Comparison of ENCODE assay signal across 9 cellular contexts in the genomic region with DNA sequence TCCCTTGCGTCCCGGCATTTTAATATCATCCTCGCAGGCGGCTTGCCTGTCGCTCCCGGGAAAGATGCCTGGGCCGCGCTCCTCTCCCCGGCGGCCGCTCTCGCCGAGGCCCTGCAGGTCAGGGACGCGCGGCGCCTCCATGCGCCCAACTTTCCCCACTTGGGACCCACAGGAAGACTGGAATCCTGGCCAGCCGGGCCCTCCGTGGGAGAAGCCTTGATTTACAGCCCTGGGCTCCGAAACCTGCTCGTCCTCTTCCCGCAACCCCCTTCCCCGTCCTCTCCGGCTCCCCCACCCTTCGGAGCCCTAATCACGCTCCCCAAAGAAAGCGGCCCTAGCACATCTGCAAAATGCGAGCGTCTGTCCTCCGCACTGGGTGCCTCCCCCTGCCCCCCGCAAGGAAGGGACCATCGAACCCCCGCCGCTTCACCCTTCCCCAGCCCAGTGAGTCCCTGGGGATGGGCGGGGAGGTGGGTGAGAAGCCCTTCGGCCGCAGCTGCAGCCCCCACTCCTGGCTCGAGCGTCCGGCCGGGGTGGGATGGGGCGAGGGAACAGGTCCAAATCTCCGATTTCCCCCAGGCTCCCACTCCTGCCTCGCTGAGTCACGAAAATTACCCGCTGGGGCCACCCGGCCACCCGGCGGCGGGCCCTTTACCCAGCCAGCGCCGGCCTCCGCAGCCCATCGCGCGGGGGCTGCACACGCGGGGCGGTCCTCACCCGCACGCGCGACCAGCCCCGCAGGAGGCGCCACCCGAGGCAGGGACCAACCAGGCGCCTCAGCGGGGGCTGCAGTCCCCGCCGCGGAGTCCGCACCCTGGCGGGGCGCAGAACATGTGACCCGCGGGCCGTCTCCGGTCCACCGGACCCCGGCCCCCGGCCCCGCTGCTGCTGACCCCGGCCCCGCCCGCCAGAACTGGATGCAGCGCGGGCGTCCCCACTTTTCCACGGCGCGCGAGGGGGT. TPM values are rescaled to one million over a fixed set of nuclear protein-coding genes. Genes with fewer than 3 reads are reported as not detected.
DNase-seq lines count a peak whose midpoint lies in the region; ATAC-seq and TF ChIP-seq lines count a peak whose summit lies in the region.
"Had no signal": no experiment of that assay in that cellular context is flagged by ENCODE, and none has a peak within 500 bp of the region (broad histone marks: within the 10 kb centered on the region; RNA-seq: fewer than 3 reads in every experiment).

No MANE protein-coding gene starts in this region.

- peak overlapping the region; percentile 91 for H3K4me2 ChIP-seq in mammary epithelial cell (ENCODE audit: insufficient read depth, low read depth, low read length)

- no peaks in the 10 kb centered on the region for H3K27me3 ChIP-seq in mammary epithelial cell (ENCODE audit: insufficient read depth, low read length)
- H3K27me3 ChIP-seq in liver (ENCODE audit: control insufficient read depth in 4 of 4, insufficient read depth in 4 of 4, low read length in 3 of 4) = no peaks in the 10 kb centered on the region
- H3K27me3 ChIP-seq in tibial artery = no peaks in the 10 kb centered on the region

- no peaks in the 10 kb centered on the region for H3K9me3 ChIP-seq in mammary epithelial cell (replicated peaks; ENCODE audit: insufficient read depth, low read length)
- H3K9me3 ChIP-seq in liver (ENCODE audit: control insufficient read depth in 4 of 4, low read length in 3 of 4) = no peaks in the 10 kb centered on the region
- no peaks in the 10 kb centered on the region for H3K9me3 ChIP-seq in tibial artery

- H3K36me3 ChIP-seq in mammary epithelial cell (ENCODE audit: insufficient read depth, low read length) (no peaks in the 10 kb centered on the region), liver (ENCODE audit: control insufficient read depth in 4 of 4, insufficient read depth in 3 of 4, low read depth in 1 of 4, low read length in 3 of 4) (no peaks in the 10 kb centered on the region), tibial artery (no peaks in the 10 kb centered on the region)

- no peaks in the 10 kb centered on the region for H4K20me1 ChIP-seq in mammary epithelial cell (ENCODE audit: insufficient read depth, low read length)

- in situ Hi-C loops in mammary epithelial cell (cut with MboI; ENCODE audit: low sequenced_read_pairs in 2 of 2) = no loop called here

- H3K27ac ChIP-seq in mammary epithelial cell (ENCODE audit: insufficient read depth, low read depth, low read length) (no peak overlapping the region), liver (ENCODE audit: low read depth in 1 of 2, low read length in 2 of 2) (no peak overlapping the region), tibial artery (peak overlapping the region; percentile 92 to 94)

- no peak for TF ChIP-seq CTCF in mammary epithelial cell (conservative IDR thresholded peaks at IDR 0.05 in 1 of 2, IDR thresholded peaks at IDR 0.05 in 1 of 2; ENCODE audit: extremely low read depth in 1 of 2, insufficient read depth in 1 of 2, low read depth in 1 of 2, low read length in 2 of 2)
- TF ChIP-seq CTCF in liver (IDR thresholded peaks at IDR 0.05; ENCODE audit: low read depth, low read length, missing input control) = no peak
- no peak for TF ChIP-seq CTCF in tibial artery (IDR thresholded peaks at IDR 0.05)

- peak overlapping the region; percentile 92 for H2AFZ ChIP-seq in mammary epithelial cell (ENCODE audit: low read depth, low read length)

- CTCF ChIA-PET in mammary epithelial cell (lab: Charles Lee; ENCODE audit: low non-redundant PET) = no interaction called here

- H3K4me1 ChIP-seq in mammary epithelial cell (ENCODE audit: insufficient read depth, low read length) = peaks cover 15% of the 10 kb centered on the region
- peaks cover 3 to 18% (median 5%) of the 10 kb centered on the region in 4 donors for H3K4me1 ChIP-seq in liver (ENCODE audit: control insufficient read depth in 4 of 4, insufficient read depth in 4 of 4, low read length in 3 of 4)
- H3K4me1 ChIP-seq in tibial artery = peaks cover 0 to 16% (median 13%) of the 10 kb centered on the region in 4 donors

- WGBS in mammary epithelial cell (ENCODE audit: low coverage, missing lambda C conversion rate) = 0% methylated on average over 12 of the region's 93 CpGs
- WGBS in liver = 4% methylated on average over 93 of the region's 93 CpGs

- DNase-seq in NCI-H82 (lab: John Stamatoyannopoulos, UW) (peak; percentile 39), NCI-H82 treated with DMSO at 0.1 percent for 48 hours (lab: John Stamatoyannopoulos, UW; ENCODE audit: unreplicated experiment) (no peak), mammary epithelial cell (no peak), tibial artery (no peak), NCI-H146 (lab: John Stamatoyannopoulos, UW) (no peak)
- DNase-seq in central memory CD4-positive, alpha-beta T cell = no peak
- DNase-seq: DND-41 had no signal

- intact Hi-C loops in mammary epithelial cell (cut with micrococcal nuclease) = loop anchor here (2.0 kb wide), 1 partner anchor 59 kb away; no protein-coding TSS in a partner anchor
- intact Hi-C loops in tibial artery (cut with DNase I; ENCODE audit: low total_unique reads) = no loop called here

- ATAC-seq in HG03354 (IDR thresholded peaks at IDR 0.05; ENCODE audit: poor library complexity, severe bottlenecking, unreplicated experiment) = peak; percentile 9

- H3K79me2 ChIP-seq in mammary epithelial cell (ENCODE audit: insufficient read depth, low read length) = no peaks in the 10 kb centered on the region

- dilution Hi-C loops in mammary epithelial cell (cut with HindIII; ENCODE audit: low sequenced_read_pairs) = no loop called here

- H3K9ac ChIP-seq in mammary epithelial cell (ENCODE audit: insufficient read depth, low read length) (no peak overlapping the region), liver (ENCODE audit: low read depth in 1 of 2, low read length in 2 of 2) (no peak overlapping the region)

- TF ChIP-seq RAD21 in liver (IDR thresholded peaks at IDR 0.05) = no peak

- BruUV-seq in mammary epithelial cell (replicated peaks; lab: Mats Ljungman, UMichigan) = no TSS peak

- H3K4me3 ChIP-seq in mammary epithelial cell (replicated peaks in 1 of 3; ENCODE audit: insufficient read depth in 1 of 3, low read depth in 2 of 3, low read length in 3 of 3) (peak overlapping the region; percentile 48 to 74 (median 57)), liver (ENCODE audit: low read depth in 1 of 3, low read length in 3 of 3) (peak overlapping the region in 2 of 3 donors; percentile 56 to 72), tibial artery (peak overlapping the region; percentile 82 to 90)

TF ChIP-seq in liver, 16 proteins besides CTCF, POLR2A, EP300 and RAD21 (continues in another document):
- no peak for TF ChIP-seq JUND (IDR thresholded peaks at IDR 0.05)
- no peak for TF ChIP-seq HNF4A (conservative IDR thresholded peaks at IDR 0.05)
- TF ChIP-seq YY1 (IDR thresholded peaks at IDR 0.05) = no peak
- TF ChIP-seq HNF4G (IDR thresholded peaks at IDR 0.05) = no peak
- no peak for TF ChIP-seq TAF1 (conservative IDR thresholded peaks at IDR 0.05)
- no peak for TF ChIP-seq FOXA2 (IDR thresholded peaks at IDR 0.05)
- no peak for TF ChIP-seq ZBTB33 (IDR thresholded peaks at IDR 0.05)
- no peak for TF ChIP-seq RXRA (IDR thresholded peaks at IDR 0.05)
- no peak for TF ChIP-seq NR2F2 (IDR thresholded peaks at IDR 0.05)
- TF ChIP-seq, protein P1, sequence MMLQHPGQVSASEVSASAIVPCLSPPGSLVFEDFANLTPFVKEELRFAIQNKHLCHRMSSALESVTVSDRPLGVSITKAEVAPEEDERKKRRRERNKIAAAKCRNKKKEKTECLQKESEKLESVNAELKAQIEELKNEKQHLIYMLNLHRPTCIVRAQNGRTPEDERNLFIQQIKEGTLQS (IDR thresholded peaks at IDR 0.05) = no peak
- TF ChIP-seq GABPA (IDR thresholded peaks at IDR 0.05 in 1 of 2, conservative IDR thresholded peaks at IDR 0.05 in 1 of 2) = no peak
- no peak for TF ChIP-seq EGR1 (IDR thresholded peaks at IDR 0.05; ENCODE audit: low read depth in 2 of 2)

RNA-seq across cellular contexts. Expression of gene HSPA12A, which starts 0.7 kb away (rescaled TPM):
- total RNA-seq in mammary epithelial cell = 10 to 100 TPM; 10.8 to 10.9 TPM
- 5.9 TPM for polyA plus RNA-seq in mammary epithelial cell
- polyA minus RNA-seq in mammary epithelial cell = 29.3 TPM
- total RNA-seq in liver = 1 to 10 TPM; 1.3 to 4.5 TPM
- 1 to 10 TPM; 1.3 to 1.9 TPM for polyA plus RNA-seq in liver

Comparison
In these comparisons a context has a peak if more than half of its experiments do, and no peak if none do; other contexts are left out.
1. H3K27ac ChIP-seq: peak in tibial artery (2 of 2); none in mammary epithelial cell (single experiment) and liver (0 of 2).
2. Peak in every context shown above with its lines, with median percentiles within 50 percentile points of each other: H3K4me3 ChIP-seq.